In the genomic region with DNA sequence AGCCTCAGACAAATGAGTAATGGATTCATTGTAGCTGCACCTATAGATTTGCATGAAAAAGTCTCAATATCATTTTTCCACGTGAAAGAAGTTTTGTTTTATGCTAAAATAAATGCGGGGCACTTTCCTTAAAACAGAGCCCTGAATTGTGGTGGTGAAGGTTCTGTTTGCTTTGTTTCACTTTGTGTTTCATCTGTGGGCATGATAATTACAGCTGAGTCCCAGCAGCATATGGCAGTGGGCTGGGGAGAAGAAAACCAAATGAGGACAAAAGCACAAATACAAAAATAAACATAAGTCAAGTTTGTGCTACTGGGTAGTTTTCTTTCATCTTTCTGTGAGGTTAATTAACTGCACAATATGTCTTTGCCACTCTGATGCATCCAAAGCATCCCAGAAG, we compare ENCODE assay signal across 3 cellular contexts.
"Had no signal": no experiment of that assay in that cellular context is flagged by ENCODE, and none has a peak within 500 bp of the region (broad histone marks: within the 10 kb centered on the region; RNA-seq: fewer than 3 reads in every experiment).

No MANE protein-coding gene starts in this region.

- ATAC-seq: GM12878 had no signal

- DNase-seq: GDM1, GF-D8 had no signal

- H3K4me3 ChIP-seq: GM12878 had no signal
